ENCODE assay signal across 8 cellular contexts in genomic region chr11:33257897-33258630, GRCh38. TPM values are rescaled to one million over a fixed set of nuclear protein-coding genes. Genes with fewer than 3 reads are reported as not detected.
DNase-seq lines count a peak whose midpoint lies in the region; ATAC-seq and TF ChIP-seq lines count a peak whose summit lies in the region.

No MANE protein-coding gene starts in this region.

- H3K4me1 ChIP-seq in OCI-LY3 (ENCODE audit: low read length), result peaks cover 13% of the 10 kb centered on the region
- H3K4me1 ChIP-seq in mucosa of rectum (ENCODE audit: control insufficient read depth in 2 of 2, insufficient read depth in 2 of 2, low read length in 2 of 2), result peaks cover 11 to 13% of the 10 kb centered on the region in 2 donors

- H3K79me2 ChIP-seq in OCI-LY3 (ENCODE audit: low read length), result peaks cover 56% of the 10 kb centered on the region

- peaks cover 27% of the 10 kb centered on the region for H4K20me1 ChIP-seq in OCI-LY3 (ENCODE audit: insufficient read depth, low read length)

- peak; percentile 28 for ATAC-seq in GM21381 (IDR thresholded peaks at IDR 0.05; ENCODE audit: unreplicated experiment)

- no peaks in the 10 kb centered on the region for H3K9me3 Mint-ChIP-seq in Calu3 (ENCODE audit: low read depth, unreplicated experiment)

- H3K4me1 Mint-ChIP-seq in Calu3 (ENCODE audit: low read depth, unreplicated experiment), result peaks cover 39% of the 10 kb centered on the region

- H3K36me3 ChIP-seq in OCI-LY3 (replicated peaks; ENCODE audit: low read depth, low read length) (no peaks in the 10 kb centered on the region), mucosa of rectum (ENCODE audit: control insufficient read depth in 2 of 2, insufficient read depth in 2 of 2, low read length in 2 of 2) (no peaks in the 10 kb centered on the region)

- H3K4me2 ChIP-seq in OCI-LY3 (ENCODE audit: low read length), result peak overlapping the region; percentile 68

- H3K4me3 ChIP-seq in OCI-LY3 (ENCODE audit: low read length) (peak overlapping the region; percentile 99), epithelial cell of proximal tubule (ENCODE audit: low read depth, low read length) (peak overlapping the region; percentile 91), mucosa of rectum (ENCODE audit: low read length in 2 of 2) (peak overlapping the region; percentile 96 to 97)

- no peaks in the 10 kb centered on the region for H3K9me3 ChIP-seq in OCI-LY3 (ENCODE audit: insufficient read depth, low read length)
- no peaks in the 10 kb centered on the region for H3K9me3 ChIP-seq in mucosa of rectum (ENCODE audit: control insufficient read depth in 2 of 2, low read length in 2 of 2)

- peak overlapping the region; percentile 99 for H3K4me3 Mint-ChIP-seq in Calu3 (ENCODE audit: low read depth, unreplicated experiment)

- BruUV-seq in Calu3 (replicated peaks; lab: Mats Ljungman, UMichigan), result no TSS peak

- H3K9ac ChIP-seq in OCI-LY3 (ENCODE audit: low read length) (peak overlapping the region; percentile 93), mucosa of rectum (ENCODE audit: low read depth in 1 of 2, low read length in 2 of 2) (peak overlapping the region; percentile 96 to 100)

- CTCF ChIA-PET in Calu3 (lab: Charles Lee), result interaction anchor here (0.5 kb wide), 1 partner anchor 16 kb away, joined by 7 read pairs; no protein-coding TSS in a partner anchor

- DNase-seq in Calu3, result peak; percentile 79
- peak in 71 of 76 experiments; percentile 3 to 77 (median 52) for DNase-seq in HUDEP-2 (lab: John Stamatoyannopoulos, UW; ENCODE audit: unreplicated experiment in 76 of 76)
- DNase-seq in activated T-cell treated with anti-CD3 and anti-CD28 coated beads for 4 hours, result peak; percentile 58
- DNase-seq in epithelial cell of proximal tubule (ENCODE audit: low read depth), result peak; percentile 45
- peak; percentile 35 to 37 for DNase-seq in stimulated activated CD8-positive, alpha-beta memory T cell treated with anti-CD3 and anti-CD28 coated beads, Interleukin-4, amount 100 ng/mL, for 4 hours (ENCODE audit: low read depth in 2 of 2, low spot score in 1 of 2)

- H3K27me3 Mint-ChIP-seq in Calu3 (ENCODE audit: unreplicated experiment), result no peaks in the 10 kb centered on the region

- intact Hi-C loops in Calu3 (cut with micrococcal nuclease; ENCODE audit: unreplicated experiment), result loop anchor here (5.0 kb wide), 2 partner anchors 91 to 434 kb away; no protein-coding TSS in a partner anchor

- H3K36me3 Mint-ChIP-seq in Calu3 (ENCODE audit: insufficient read depth, unreplicated experiment), result peaks cover 46% of the 10 kb centered on the region

- peak overlapping the region; percentile 66 for H2AFZ ChIP-seq in OCI-LY3 (ENCODE audit: low read depth, low read length)

- peak overlapping the region; percentile 97 for H3K27ac Mint-ChIP-seq in Calu3 (ENCODE audit: unreplicated experiment)

- no peaks in the 10 kb centered on the region for H3K27me3 ChIP-seq in OCI-LY3 (ENCODE audit: low read depth, low read length)
- no peaks in the 10 kb centered on the region for H3K27me3 ChIP-seq in mucosa of rectum (ENCODE audit: control insufficient read depth in 2 of 2, insufficient read depth in 2 of 2, low read length in 2 of 2)

- H3K27ac ChIP-seq in OCI-LY3 (ENCODE audit: low read length), result peak overlapping the region; percentile 73
- peak overlapping the region; percentile 100 for H3K27ac ChIP-seq in mucosa of rectum (ENCODE audit: low read depth in 2 of 2, low read length in 2 of 2)

- TF ChIP-seq CTCF in Calu3 (IDR thresholded peaks at IDR 0.05; ENCODE audit: unreplicated experiment) (no peak), OCI-LY3 (IDR thresholded peaks at IDR 0.05; ENCODE audit: low read depth, low read length) (no peak; the same call in none of the 2 replicates), epithelial cell of proximal tubule (conservative IDR thresholded peaks at IDR 0.05; ENCODE audit: low read depth, low read length) (peak; percentile 33)

RNA-seq across cellular contexts. Expression of gene HIPK3, which starts 0.9 kb away (rescaled TPM):
- total RNA-seq in Calu3 (2022), result 53.6 and 61.5 TPM in 2 replicates
- total RNA-seq in epithelial cell of proximal tubule, result 21.3 and 26.9 TPM in 2 replicates

Comparison
In these comparisons a context has a peak if more than half of its experiments do, and no peak if none do; other contexts are left out.
1. Peak in every context shown above with its lines: DNase-seq, ATAC-seq, H3K4me3 ChIP-seq and H3K27ac ChIP-seq.